In the genomic region with DNA sequence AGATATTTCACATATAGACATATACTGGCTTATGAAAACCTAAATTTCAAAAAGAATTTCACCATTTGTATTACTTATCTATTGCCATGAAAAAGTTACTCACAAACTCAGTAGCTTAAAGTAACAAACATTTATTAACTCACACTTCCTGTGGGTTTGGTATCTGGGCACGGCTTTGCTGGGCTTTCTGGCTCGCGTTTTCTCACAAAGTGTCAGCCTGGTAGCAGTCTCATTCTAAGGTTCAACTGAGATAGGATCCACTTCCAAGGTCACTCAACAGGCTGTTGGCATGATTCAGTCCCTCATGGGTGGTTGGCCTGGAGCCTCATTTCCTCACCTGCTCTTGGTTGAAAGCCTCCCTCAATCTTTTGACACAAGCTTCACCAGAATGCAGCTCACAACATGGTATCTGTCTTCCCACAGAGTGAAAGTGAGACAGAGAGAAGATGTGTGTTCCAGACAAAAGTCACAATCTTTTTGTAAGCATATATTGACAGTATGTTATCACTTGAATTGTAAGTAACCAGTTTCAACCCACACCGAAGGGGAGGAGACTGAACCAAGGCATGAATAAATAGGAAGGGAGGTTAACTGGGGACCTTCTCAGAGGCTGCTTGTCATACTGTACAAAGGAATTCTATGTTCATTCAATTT, we compare ENCODE assay signal across 10 cellular contexts.
DNase-seq lines count a peak whose midpoint lies in the region; ATAC-seq and TF ChIP-seq lines count a peak whose summit lies in the region.
"Had no signal": no experiment of that assay in that cellular context is flagged by ENCODE, and none has a peak within 500 bp of the region (broad histone marks: within the 10 kb centered on the region; RNA-seq: fewer than 3 reads in every experiment).

No MANE protein-coding gene starts in this region.

- no peak overlapping the region for H4K91ac ChIP-seq in H9 (ENCODE audit: insufficient read length, low read depth, low read length)

- no peaks in the 10 kb centered on the region for H4K20me1 ChIP-seq in H9 (ENCODE audit: control insufficient read depth, insufficient read depth, insufficient read length)

- H3K4me3 Mint-ChIP-seq in Calu3 (ENCODE audit: low read depth, unreplicated experiment) (no peak overlapping the region), H9 (no peak overlapping the region)
- H3K4me3 Mint-ChIP-seq: activated CD4-positive, alpha-beta memory T cell treated with anti-CD3 and anti-CD28 coated beads for 36 hours; activated naive CD8-positive, alpha-beta T cell had no signal

- no peak overlapping the region for H4K8ac ChIP-seq in H9 (replicated peaks; ENCODE audit: insufficient read length, low read depth, low read length)

- H3K79me1 ChIP-seq in H9 (ENCODE audit: insufficient read depth, low read depth, low read length, poor library complexity, severe bottlenecking), result no peaks in the 10 kb centered on the region

- H3K27ac ChIP-seq in H9 (ENCODE audit: insufficient read length, low read depth, low read length), result no peak overlapping the region
- no peak overlapping the region for H3K27ac ChIP-seq in uterus

- no peaks in the 10 kb centered on the region for H3K36me3 ChIP-seq in MG63
- H3K36me3 ChIP-seq in uterus, result no peaks in the 10 kb centered on the region

- no peak overlapping the region for H3K18ac ChIP-seq in H9 (ENCODE audit: insufficient read length, low read depth, low read length)

- H3K9ac ChIP-seq in H9 (ENCODE audit: extremely low read depth, insufficient read length, low read length), result no peak overlapping the region

- H3K27ac Mint-ChIP-seq in Calu3 (ENCODE audit: unreplicated experiment) (peak overlapping the region; percentile 60), H9 (no peak overlapping the region; a peak in 1 of 7 replicates)
- H3K27ac Mint-ChIP-seq: activated CD4-positive, alpha-beta memory T cell treated with anti-CD3 and anti-CD28 coated beads for 36 hours; activated naive CD8-positive, alpha-beta T cell had no signal

- H3K9me3 Mint-ChIP-seq in Calu3 (ENCODE audit: low read depth, unreplicated experiment), result no peaks in the 10 kb centered on the region
- no peaks in the 10 kb centered on the region for H3K9me3 Mint-ChIP-seq in H9

- no peaks in the 10 kb centered on the region for H3K23me2 ChIP-seq in H9 (ENCODE audit: insufficient read length, low read depth, low read length, poor library complexity, severe bottlenecking)

- no peak for TF ChIP-seq CTCF in Calu3 (IDR thresholded peaks at IDR 0.05; ENCODE audit: unreplicated experiment)
- TF ChIP-seq CTCF in H9 (conservative IDR thresholded peaks at IDR 0.05), result no peak
- no peak for TF ChIP-seq CTCF in uterus (IDR thresholded peaks at IDR 0.05)

- WGBS in H9 (ENCODE audit: extremely low coverage, insufficient read length, low lambda C conversion rate), result no CpG with 5 or more reads among the region's 4 CpGs

- no peak overlapping the region for H2AFZ ChIP-seq in H9 (ENCODE audit: low read length)

- no peak overlapping the region for H2BK15ac ChIP-seq in H9 (ENCODE audit: low read depth, low read length)

- H3K27me3 Mint-ChIP-seq in Calu3 (ENCODE audit: unreplicated experiment), result no peaks in the 10 kb centered on the region
- H3K27me3 Mint-ChIP-seq in H9 (ENCODE audit: low read depth), result no peaks in the 10 kb centered on the region
- H3K27me3 Mint-ChIP-seq: activated CD4-positive, alpha-beta memory T cell treated with anti-CD3 and anti-CD28 coated beads for 36 hours; activated naive CD8-positive, alpha-beta T cell had no signal

- H3K4me2 ChIP-seq in H9 (ENCODE audit: insufficient read depth, insufficient read length, low read length), result no peak overlapping the region

- no peak overlapping the region for H2AK5ac ChIP-seq in H9 (ENCODE audit: insufficient read length, low read length)

- H3K9me3 ChIP-seq in H9 (ENCODE audit: control insufficient read depth, low read depth, low read length) (no peaks in the 10 kb centered on the region), MG63 (no peaks in the 10 kb centered on the region), uterus (no peaks in the 10 kb centered on the region)

- no peak overlapping the region for H3K23ac ChIP-seq in H9 (ENCODE audit: insufficient read length, low read depth, low read length)

- peaks cover 8% of the 10 kb centered on the region for H3K4me1 Mint-ChIP-seq in Calu3 (ENCODE audit: low read depth, unreplicated experiment)
- H3K4me1 Mint-ChIP-seq in H9, result no peaks in the 10 kb centered on the region

- no peak overlapping the region for H2BK12ac ChIP-seq in H9 (ENCODE audit: insufficient read length, low read depth, low read length)

- no peaks in the 10 kb centered on the region for H3K79me2 ChIP-seq in H9 (ENCODE audit: insufficient read depth, low read length)

- H3K4me3 ChIP-seq in MG63 (no peak overlapping the region), uterus (no peak overlapping the region)

- no peak overlapping the region for H2BK120ac ChIP-seq in H9 (ENCODE audit: low read depth, low read length, poor library complexity, severe bottlenecking)

- H3K14ac ChIP-seq in H9 (ENCODE audit: insufficient read depth, low read length), result no peak overlapping the region

- no peak overlapping the region for H3K56ac ChIP-seq in H9 (ENCODE audit: insufficient read length, low read depth, low read length)

- H3K27me3 ChIP-seq in H9 (ENCODE audit: insufficient read depth, low read length), result no peaks in the 10 kb centered on the region
- no peaks in the 10 kb centered on the region for H3K27me3 ChIP-seq in MG63
- H3K27me3 ChIP-seq in uterus, result no peaks in the 10 kb centered on the region

- DNase-seq in Calu3 (peak; percentile 0), posterior vena cava (ENCODE audit: low spot score) (no peak), H9 (no peak), MG63 (no peak), uterus (no peak)
- DNase-seq: activated CD4-positive, alpha-beta memory T cell treated with anti-CD3 and anti-CD28 coated beads for 36 hours had no signal

- BruUV-seq in Calu3 (replicated peaks; lab: Mats Ljungman, UMichigan), result no TSS peak

- no peak overlapping the region for H2BK5ac ChIP-seq in H9 (ENCODE audit: insufficient read length, low read length)

- H3T11ph ChIP-seq in H9 (ENCODE audit: low read length), result no peak overlapping the region

- H3K4me1 ChIP-seq in H9 (ENCODE audit: insufficient read depth, low read length) (no peaks in the 10 kb centered on the region), uterus (no peaks in the 10 kb centered on the region)

- ATAC-seq in GM19463 (IDR thresholded peaks at IDR 0.05; ENCODE audit: unreplicated experiment) (peak; percentile 85), HG02943 (IDR thresholded peaks at IDR 0.05; ENCODE audit: low read depth, unreplicated experiment) (peak; percentile 90), HG03575 (IDR thresholded peaks at IDR 0.05; ENCODE audit: extremely low read depth, insufficient number of reproducible peaks, low FRiP score, unreplicated experiment) (peak; percentile 43)

- H2BK20ac ChIP-seq in H9 (ENCODE audit: low read depth, low read length, poor library complexity, severe bottlenecking), result no peak overlapping the region

- H3K36me3 Mint-ChIP-seq in Calu3 (ENCODE audit: insufficient read depth, unreplicated experiment), result no peaks in the 10 kb centered on the region
- no peaks in the 10 kb centered on the region; a peak in 1 of 7 replicates for H3K36me3 Mint-ChIP-seq in H9 (ENCODE audit: insufficient read depth in 1 of 3, low read depth in 3 of 3)
- H3K36me3 Mint-ChIP-seq: activated CD4-positive, alpha-beta memory T cell treated with anti-CD3 and anti-CD28 coated beads for 36 hours; activated naive CD8-positive, alpha-beta T cell had no signal

- CTCF ChIA-PET in Calu3 (lab: Charles Lee), result no interaction called here

- no peak for TF ChIP-seq POLR2A in uterus (IDR thresholded peaks at IDR 0.05)

- intact Hi-C loops in Calu3 (cut with micrococcal nuclease; ENCODE audit: unreplicated experiment), result no loop called here
- intact Hi-C loops in posterior vena cava (cut with DNase I), result no loop called here
- intact Hi-C loops in uterus (cut with DNase I; ENCODE audit: low total_unique reads), result no loop called here

- H4K5ac ChIP-seq in H9 (ENCODE audit: insufficient read length, low read depth, low read length), result no peak overlapping the region

- H3K4ac ChIP-seq in H9 (ENCODE audit: low read depth, low read length), result no peak overlapping the region
